18 cellular contexts compared by ENCODE assay signal in genomic region chr7:127959770-127960169, GRCh38.
DNase-seq lines count a peak whose midpoint lies in the region; ATAC-seq lines count a peak whose summit lies in the region.
"Had no signal": no experiment of that assay in that cellular context is flagged by ENCODE, and none has a peak within 500 bp of the region (broad histone marks: within the 10 kb centered on the region; RNA-seq: fewer than 3 reads in every experiment).

No MANE protein-coding gene starts in this region.

- CTCF ChIA-PET in activated CD8-positive, alpha-beta T cell treated with anti-CD3 and anti-CD28 coated beads, Interleukin-2, amount 10 ng/mL, durations not matched to agents 7 days and 5 days (lab: Charles Lee) = interaction anchor here (1.1 kb wide), 1 partner anchor 176 kb away, joined by 3 read pairs; no protein-coding TSS in a partner anchor

- no peaks in the 10 kb centered on the region for H3K9me3 Mint-ChIP-seq in stimulated activated effector memory CD8-positive, alpha-beta T cell treated with anti-CD3 and anti-CD28 coated beads, Interleukin-12 subunit alpha, Interleukin-12 subunit beta, amount 100 ng/mL, for 72 hours
- no peaks in the 10 kb centered on the region for H3K9me3 Mint-ChIP-seq in activated CD8-positive, alpha-beta T cell treated with anti-CD3 and anti-CD28 coated beads, Interleukin-2, amount 10 ng/mL, durations not matched to agents 7 days and 5 days (ENCODE audit: insufficient read depth)

- H3K27me3 Mint-ChIP-seq in activated CD8-positive, alpha-beta T cell treated with anti-CD3 and anti-CD28 coated beads, Interleukin-2, amount 10 ng/mL, durations not matched to agents 7 days and 5 days (ENCODE audit: low read depth) = no peaks in the 10 kb centered on the region
- H3K27me3 Mint-ChIP-seq: CD4-positive, alpha-beta memory T cell had no signal

- DNase-seq in NCI-H510A treated with DMSO at 0.1 percent for 48 hours (lab: John Stamatoyannopoulos, UW) (peak; percentile 23), NCI-H510A (lab: John Stamatoyannopoulos, UW) (no peak), NCI-H748 treated with DMSO at 0.1 percent for 48 hours (lab: John Stamatoyannopoulos, UW) (no peak)
- no peak for DNase-seq in stimulated activated effector memory CD8-positive, alpha-beta T cell treated with anti-CD3 and anti-CD28 coated beads, Interleukin-12 subunit alpha, Interleukin-12 subunit beta, amount 100 ng/mL, for 72 hours (ENCODE audit: low spot score in 2 of 2)
- no peak for DNase-seq in activated CD8-positive, alpha-beta T cell treated with anti-CD3 and anti-CD28 coated beads, Interleukin-2, amount 10 ng/mL, durations not matched to agents 7 days and 5 days
- DNase-seq: activated T-cell treated with anti-CD3 and anti-CD28 coated beads, Interleukin-2, amount 50 U/mL, for 1 hour; CD4-positive, alpha-beta memory T cell; cerebellar nuclear complex; EL; glutamatergic neuron; mucosa of descending colon; NCI-H2227 treated with DMSO at 0.1 percent for 48 hours; ovary; small intestine had no signal

- no peak overlapping the region for H3K4me3 Mint-ChIP-seq in stimulated activated effector memory CD8-positive, alpha-beta T cell treated with anti-CD3 and anti-CD28 coated beads, Interleukin-12 subunit alpha, Interleukin-12 subunit beta, amount 100 ng/mL, for 72 hours
- no peak overlapping the region for H3K4me3 Mint-ChIP-seq in activated CD8-positive, alpha-beta T cell treated with anti-CD3 and anti-CD28 coated beads, Interleukin-2, amount 10 ng/mL, durations not matched to agents 7 days and 5 days
- H3K4me3 Mint-ChIP-seq: CD4-positive, alpha-beta memory T cell; WTC11 had no signal

- peak overlapping the region; percentile 50 for H3K27ac Mint-ChIP-seq in stimulated activated effector memory CD8-positive, alpha-beta T cell treated with anti-CD3 and anti-CD28 coated beads, Interleukin-12 subunit alpha, Interleukin-12 subunit beta, amount 100 ng/mL, for 72 hours
- H3K27ac Mint-ChIP-seq in activated CD8-positive, alpha-beta T cell treated with anti-CD3 and anti-CD28 coated beads, Interleukin-2, amount 10 ng/mL, durations not matched to agents 7 days and 5 days = no peak overlapping the region
- H3K27ac Mint-ChIP-seq: WTC11 had no signal

- H3K4me1 Mint-ChIP-seq in stimulated activated effector memory CD8-positive, alpha-beta T cell treated with anti-CD3 and anti-CD28 coated beads, Interleukin-12 subunit alpha, Interleukin-12 subunit beta, amount 100 ng/mL, for 72 hours = peaks cover 15% of the 10 kb centered on the region
- no peaks in the 10 kb centered on the region for H3K4me1 Mint-ChIP-seq in activated CD8-positive, alpha-beta T cell treated with anti-CD3 and anti-CD28 coated beads, Interleukin-2, amount 10 ng/mL, durations not matched to agents 7 days and 5 days (ENCODE audit: low read depth)
- H3K4me1 Mint-ChIP-seq: CD4-positive, alpha-beta memory T cell; WTC11 had no signal

- ATAC-seq in GM21825 (IDR thresholded peaks at IDR 0.05; ENCODE audit: unreplicated experiment) = peak; percentile 70
- ATAC-seq in HG03442 (IDR thresholded peaks at IDR 0.05; ENCODE audit: unreplicated experiment) = peak; percentile 82
- no peak for ATAC-seq in stimulated activated effector memory CD8-positive, alpha-beta T cell treated with anti-CD3 and anti-CD28 coated beads, Interleukin-12 subunit alpha, Interleukin-12 subunit beta, amount 100 ng/mL, for 72 hours
- no peak for ATAC-seq in activated CD8-positive, alpha-beta T cell treated with anti-CD3 and anti-CD28 coated beads, Interleukin-2, amount 10 ng/mL, durations not matched to agents 7 days and 5 days
- ATAC-seq in HG03135 (IDR thresholded peaks at IDR 0.05; ENCODE audit: unreplicated experiment) = no peak
- ATAC-seq: mucosa of descending colon, WTC11 had no signal

- H3K36me3 Mint-ChIP-seq in stimulated activated effector memory CD8-positive, alpha-beta T cell treated with anti-CD3 and anti-CD28 coated beads, Interleukin-12 subunit alpha, Interleukin-12 subunit beta, amount 100 ng/mL, for 72 hours = peaks cover 12% of the 10 kb centered on the region
- peaks cover 16% of the 10 kb centered on the region for H3K36me3 Mint-ChIP-seq in activated CD8-positive, alpha-beta T cell treated with anti-CD3 and anti-CD28 coated beads, Interleukin-2, amount 10 ng/mL, durations not matched to agents 7 days and 5 days (ENCODE audit: low read depth)

- POLR2A ChIA-PET in activated CD8-positive, alpha-beta T cell treated with anti-CD3 and anti-CD28 coated beads, Interleukin-2, amount 10 ng/mL, durations not matched to agents 7 days and 5 days (lab: Charles Lee) = no interaction called here

Comparison
In these comparisons a context has a peak if more than half of its experiments do, and no peak if none do; other contexts are left out.
1. ATAC-seq: peak in GM21825 (single experiment) and HG03442 (single experiment); none in stimulated activated effector memory CD8-positive, alpha-beta T cell treated with anti-CD3 and anti-CD28 coated beads, Interleukin-12 subunit alpha, Interleukin-12 subunit beta, amount 100 ng/mL, for 72 hours (single experiment), activated CD8-positive, alpha-beta T cell treated with anti-CD3 and anti-CD28 coated beads, Interleukin-2, amount 10 ng/mL, durations not matched to agents 7 days and 5 days (single experiment) and HG03135 (single experiment).